In genomic region chr17:36816889-36817288, GRCh38 we compare ENCODE assay signal across 24 cellular contexts.
"Had no signal": no experiment of that assay in that cellular context is flagged by ENCODE, and none has a peak within 500 bp of the region (broad histone marks: within the 10 kb centered on the region; RNA-seq: fewer than 3 reads in every experiment).

No MANE protein-coding gene starts in this region.

- H3K4me1 ChIP-seq: foreskin keratinocyte, pancreas, stomach, suprapubic skin, transverse colon, vagina had no signal

- H3K36me3 ChIP-seq: brain microvascular endothelial cell, pancreas, stomach, suprapubic skin, transverse colon, vagina had no signal

- H3K4me3 Mint-ChIP-seq: activated CD4-positive, alpha-beta T cell treated with anti-CD3 and anti-CD28 coated beads, Interleukin-2, amount 10 ng/mL, durations not matched to agents 7 days and 5 days; activated CD8-positive, alpha-beta memory T cell treated with anti-CD3 and anti-CD28 coated beads, Interleukin-2, amount 10 ng/mL, durations not matched to agents 7 days and 5 days; activated CD8-positive, alpha-beta T cell treated with anti-CD3 and anti-CD28 coated beads for 36 hours; mesothelial cell of epicardium; naive thymus-derived CD8-positive, alpha-beta T cell; stimulated activated memory B cell treated with anti-CD40 and anti-IgM and Interleukin-4, amounts not matched to agents 10 μg/mL and 1 μg/mL and 100 μg/mL, for 72 hours had no signal

- H3K9me3 Mint-ChIP-seq: activated CD4-positive, alpha-beta T cell treated with anti-CD3 and anti-CD28 coated beads, Interleukin-2, amount 10 ng/mL, durations not matched to agents 7 days and 5 days; activated CD8-positive, alpha-beta T cell treated with anti-CD3 and anti-CD28 coated beads for 36 hours; activated naive CD4-positive, alpha-beta T cell treated with anti-CD3 and anti-CD28 coated beads, Interleukin-2, amount 50 U/mL, for 72 hours; mesothelial cell of epicardium; naive thymus-derived CD8-positive, alpha-beta T cell; stimulated activated memory B cell treated with anti-CD40 and anti-IgM and Interleukin-4, amounts not matched to agents 10 μg/mL and 1 μg/mL and 100 μg/mL, for 72 hours had no signal

- H3K27ac Mint-ChIP-seq: activated CD4-positive, alpha-beta T cell treated with anti-CD3 and anti-CD28 coated beads, Interleukin-2, amount 10 ng/mL, durations not matched to agents 7 days and 5 days; activated CD8-positive, alpha-beta memory T cell treated with anti-CD3 and anti-CD28 coated beads, Interleukin-2, amount 10 ng/mL, durations not matched to agents 7 days and 5 days; activated CD8-positive, alpha-beta T cell treated with anti-CD3 and anti-CD28 coated beads for 36 hours; mesothelial cell of epicardium; naive thymus-derived CD8-positive, alpha-beta T cell; stimulated activated memory B cell treated with anti-CD40 and anti-IgM and Interleukin-4, amounts not matched to agents 10 μg/mL and 1 μg/mL and 100 μg/mL, for 72 hours had no signal

- H3K4me1 Mint-ChIP-seq: activated CD4-positive, alpha-beta T cell treated with anti-CD3 and anti-CD28 coated beads, Interleukin-2, amount 10 ng/mL, durations not matched to agents 7 days and 5 days; activated CD8-positive, alpha-beta memory T cell treated with anti-CD3 and anti-CD28 coated beads, Interleukin-2, amount 10 ng/mL, durations not matched to agents 7 days and 5 days; stimulated activated memory B cell treated with anti-CD40 and anti-IgM and Interleukin-4, amounts not matched to agents 10 μg/mL and 1 μg/mL and 100 μg/mL, for 72 hours had no signal

- H3K27ac ChIP-seq: brain microvascular endothelial cell, foreskin keratinocyte, stomach, suprapubic skin, transverse colon, vagina had no signal

- H3K9me3 ChIP-seq: pancreas, stomach, suprapubic skin, transverse colon, vagina had no signal

- DNase-seq: activated CD4-positive, alpha-beta T cell treated with anti-CD3 and anti-CD28 coated beads, Interleukin-2, amount 10 ng/mL, durations not matched to agents 7 days and 5 days; activated CD8-positive, alpha-beta memory T cell treated with anti-CD3 and anti-CD28 coated beads, Interleukin-2, amount 10 ng/mL, durations not matched to agents 7 days and 5 days; activated CD8-positive, alpha-beta T cell treated with anti-CD3 and anti-CD28 coated beads for 36 hours; aorta; brain microvascular endothelial cell; caudate nucleus; dermis blood vessel endothelial cell; effector CD8-positive, alpha-beta T cell; foreskin keratinocyte; naive thymus-derived CD8-positive, alpha-beta T cell; pancreas; small intestine; stimulated activated CD4-positive, alpha-beta T cell treated with anti-CD3 and anti-CD28 coated beads, Interleukin-15, amount 100 ng/mL, for 24 hours; stomach; transverse colon had no signal

- H3K27me3 ChIP-seq: pancreas, vagina had no signal

- H3K36me3 Mint-ChIP-seq: activated CD8-positive, alpha-beta memory T cell treated with anti-CD3 and anti-CD28 coated beads, Interleukin-2, amount 10 ng/mL, durations not matched to agents 7 days and 5 days; activated naive CD4-positive, alpha-beta T cell treated with anti-CD3 and anti-CD28 coated beads, Interleukin-2, amount 50 U/mL, for 72 hours; mesothelial cell of epicardium; naive thymus-derived CD8-positive, alpha-beta T cell; stimulated activated memory B cell treated with anti-CD40 and anti-IgM and Interleukin-4, amounts not matched to agents 10 μg/mL and 1 μg/mL and 100 μg/mL, for 72 hours had no signal

- ATAC-seq: activated CD4-positive, CD25-positive, alpha-beta regulatory T cell treated with anti-CD3 and anti-CD28 coated beads, Interleukin-2, amount 50 U/mL, for 24 hours; activated CD8-positive, alpha-beta memory T cell treated with anti-CD3 and anti-CD28 coated beads, Interleukin-2, amount 10 ng/mL, durations not matched to agents 7 days and 5 days; activated CD8-positive, alpha-beta T cell treated with anti-CD3 and anti-CD28 coated beads for 36 hours; activated naive CD4-positive, alpha-beta T cell treated with anti-CD3 and anti-CD28 coated beads, Interleukin-2, amount 50 U/mL, for 72 hours; foreskin keratinocyte; left lobe of liver; naive thymus-derived CD8-positive, alpha-beta T cell; pancreas; sciatic nerve had no signal

- H3K4me3 ChIP-seq: lung, pancreas, stomach, suprapubic skin, transverse colon, vagina had no signal
